In genomic region chr1:36771222-36771621, GRCh38 we compare ENCODE assay signal across 19 cellular contexts.
DNase-seq lines count a peak whose midpoint lies in the region; ATAC-seq and TF ChIP-seq lines count a peak whose summit lies in the region.
"Had no signal": no experiment of that assay in that cellular context is flagged by ENCODE, and none has a peak within 500 bp of the region (broad histone marks: within the 10 kb centered on the region; RNA-seq: fewer than 3 reads in every experiment).

No MANE protein-coding gene starts in this region.

- no peak overlapping the region for H2AFZ ChIP-seq in neuronal stem cell (ENCODE audit: low read length)

- no peak overlapping the region for H3K4ac ChIP-seq in neuronal stem cell (ENCODE audit: low read length)

- no peak overlapping the region for H3K9ac ChIP-seq in neuronal stem cell (ENCODE audit: low read depth, low read length, poor library complexity)

- peak overlapping the region; percentile 47 for H3K4me2 ChIP-seq in neuronal stem cell (ENCODE audit: insufficient read depth, low read length, poor library complexity, severe bottlenecking)

- H3K4me1 ChIP-seq in neuronal stem cell (ENCODE audit: control insufficient read depth in 2 of 2, insufficient read depth in 1 of 2, low read depth in 1 of 2, low read length in 2 of 2) (peaks cover 0 to 25% of the 10 kb centered on the region in 2 donors), ovary (ENCODE audit: insufficient read depth) (no peaks in the 10 kb centered on the region)
- H3K4me1 ChIP-seq: prostate gland, testis had no signal

- H3K27ac ChIP-seq in neuronal stem cell (replicated peaks; ENCODE audit: low read length) (no peak overlapping the region), ovary (no peak overlapping the region)
- H3K27ac ChIP-seq: prostate gland, testis had no signal

- no peak for TF ChIP-seq CTCF in ovary (IDR thresholded peaks at IDR 0.05)

- H2BK120ac ChIP-seq in neuronal stem cell (ENCODE audit: low read depth, low read length): no peak overlapping the region

- ATAC-seq in HG02763 (IDR thresholded peaks at IDR 0.05; ENCODE audit: unreplicated experiment): no peak
- ATAC-seq: activated CD8-positive, alpha-beta T cell treated with anti-CD3 and anti-CD28 coated beads, Interleukin-2, amount 10 ng/mL, durations not matched to agents 7 days and 5 days; mucosa of descending colon; stimulated activated naive B cell treated with anti-CD40 and anti-IgM and Interleukin-4, amounts not matched to agents 10 μg/mL and 1 μg/mL and 100 μg/mL, for 72 hours had no signal

- intact Hi-C loops in ovary (cut with DNase I): no loop called here

- H3K9me3 ChIP-seq in neuronal stem cell (replicated peaks in 1 of 2; ENCODE audit: control insufficient read depth in 2 of 2, insufficient read depth in 1 of 2, low read depth in 1 of 2, low read length in 2 of 2) (no peaks in the 10 kb centered on the region), ovary (no peaks in the 10 kb centered on the region)
- H3K9me3 ChIP-seq: mucosa of descending colon, prostate gland, testis had no signal

- H2AK5ac ChIP-seq in neuronal stem cell (ENCODE audit: low read depth, low read length): no peak overlapping the region

- DNase-seq in H7 (peak; percentile 89), NCI-H345 treated with DMSO at 0.1 percent for 48 hours (lab: John Stamatoyannopoulos, UW; ENCODE audit: unreplicated experiment) (peak; percentile 16), iPS DF 4.7 (ENCODE audit: extremely low read depth, low spot score) (peak; percentile 30), neuronal stem cell (ENCODE audit: low spot score) (peak; percentile 56), ovary (no peak), NCI-H2227 (lab: John Stamatoyannopoulos, UW; ENCODE audit: unreplicated experiment) (no peak)
- DNase-seq: activated CD4-positive, CD25-positive, alpha-beta regulatory T cell treated with anti-CD3 and anti-CD28 coated beads, Interleukin-2, amount 50 U/mL, for 72 hours; activated CD8-positive, alpha-beta T cell treated with anti-CD3 and anti-CD28 coated beads, Interleukin-2, amount 10 ng/mL, durations not matched to agents 7 days and 5 days; activated naive CD4-positive, alpha-beta T cell treated with anti-CD3 and anti-CD28 coated beads for 36 hours; amygdala; CD8-positive, alpha-beta memory T cell; cortex of kidney; mucosa of descending colon; stimulated activated CD4-positive, alpha-beta T cell treated with anti-CD3 and anti-CD28 coated beads, Interleukin-2, amount 100 ng/mL, for 24 hours; stimulated activated naive B cell treated with anti-CD40 and anti-IgM and Interleukin-4, amounts not matched to agents 10 μg/mL and 1 μg/mL and 100 μg/mL, for 72 hours; T1000; testis had no signal

- H2BK12ac ChIP-seq in neuronal stem cell (ENCODE audit: low read length): no peak overlapping the region

- H3K27me3 ChIP-seq in H7 (ENCODE audit: control insufficient read depth, insufficient read depth, low read length) (peaks cover 9% of the 10 kb centered on the region), neuronal stem cell (ENCODE audit: control insufficient read depth in 3 of 3, insufficient read depth in 3 of 3, low read depth in 1 of 3, low read length in 3 of 3) (peaks cover 0 to 54% (median 0%) of the 10 kb centered on the region in 3 experiments), ovary (no peaks in the 10 kb centered on the region)
- H3K27me3 ChIP-seq: testis had no signal

- WGBS in neuronal stem cell (ENCODE audit: extremely low coverage in 2 of 2, insufficient read length in 2 of 2, insufficient replicate concordance in 1 of 2), 2 donors: no CpG with 5 or more reads among the region's 6 CpGs
- 19 to 30% (median 25%) methylated on average over 6 of the region's 6 CpGs for WGBS in ovary, 3 donors

- peak overlapping the region; percentile 87 for H3K18ac ChIP-seq in neuronal stem cell (ENCODE audit: low read length)

- H3K14ac ChIP-seq in neuronal stem cell (ENCODE audit: low read length): no peak overlapping the region

- peak overlapping the region; percentile 76 for H2BK5ac ChIP-seq in neuronal stem cell (ENCODE audit: low read length)

- H3K79me1 ChIP-seq in neuronal stem cell (ENCODE audit: low read depth, low read length): no peaks in the 10 kb centered on the region

- H3K23ac ChIP-seq in neuronal stem cell (ENCODE audit: low read depth, low read length, poor library complexity): no peak overlapping the region

- no peak overlapping the region for H4K8ac ChIP-seq in neuronal stem cell (ENCODE audit: low read depth, low read length)

- TF ChIP-seq EP300 in ovary (IDR thresholded peaks at IDR 0.05): no peak

- H2BK15ac ChIP-seq in neuronal stem cell (ENCODE audit: low read length): no peak overlapping the region

- H3K4me3 ChIP-seq in H7 (ENCODE audit: insufficient read depth, low read depth, low read length): no peak overlapping the region
- H3K4me3 ChIP-seq in neuronal stem cell (ENCODE audit: low read length in 2 of 2): no peak overlapping the region
- H3K4me3 ChIP-seq in ovary: no peak overlapping the region
- H3K4me3 ChIP-seq: mucosa of descending colon, prostate gland, testis had no signal

- no peak for TF ChIP-seq POLR2A in ovary (IDR thresholded peaks at IDR 0.05)

- H3K36me3 ChIP-seq in H7 (replicated peaks; ENCODE audit: control insufficient read depth, insufficient read depth, low read length): no peaks in the 10 kb centered on the region
- H3K36me3 ChIP-seq in neuronal stem cell (replicated peaks in 1 of 2; ENCODE audit: control insufficient read depth in 2 of 2, insufficient read depth in 2 of 2, low read length in 2 of 2): no peaks in the 10 kb centered on the region
- H3K36me3 ChIP-seq in ovary: no peaks in the 10 kb centered on the region
- H3K36me3 ChIP-seq: prostate gland had no signal

- no peak overlapping the region for H4K91ac ChIP-seq in neuronal stem cell (ENCODE audit: low read depth, low read length, poor library complexity)

Comparison
In these comparisons a context has a peak if more than half of its experiments do, and no peak if none do; other contexts are left out.
1. DNase-seq: peak in H7 (single experiment), NCI-H345 treated with DMSO at 0.1 percent for 48 hours (single experiment), iPS DF 4.7 (single experiment) and neuronal stem cell (single experiment); none in ovary (0 of 5) and NCI-H2227 (single experiment).